In the genomic region with DNA sequence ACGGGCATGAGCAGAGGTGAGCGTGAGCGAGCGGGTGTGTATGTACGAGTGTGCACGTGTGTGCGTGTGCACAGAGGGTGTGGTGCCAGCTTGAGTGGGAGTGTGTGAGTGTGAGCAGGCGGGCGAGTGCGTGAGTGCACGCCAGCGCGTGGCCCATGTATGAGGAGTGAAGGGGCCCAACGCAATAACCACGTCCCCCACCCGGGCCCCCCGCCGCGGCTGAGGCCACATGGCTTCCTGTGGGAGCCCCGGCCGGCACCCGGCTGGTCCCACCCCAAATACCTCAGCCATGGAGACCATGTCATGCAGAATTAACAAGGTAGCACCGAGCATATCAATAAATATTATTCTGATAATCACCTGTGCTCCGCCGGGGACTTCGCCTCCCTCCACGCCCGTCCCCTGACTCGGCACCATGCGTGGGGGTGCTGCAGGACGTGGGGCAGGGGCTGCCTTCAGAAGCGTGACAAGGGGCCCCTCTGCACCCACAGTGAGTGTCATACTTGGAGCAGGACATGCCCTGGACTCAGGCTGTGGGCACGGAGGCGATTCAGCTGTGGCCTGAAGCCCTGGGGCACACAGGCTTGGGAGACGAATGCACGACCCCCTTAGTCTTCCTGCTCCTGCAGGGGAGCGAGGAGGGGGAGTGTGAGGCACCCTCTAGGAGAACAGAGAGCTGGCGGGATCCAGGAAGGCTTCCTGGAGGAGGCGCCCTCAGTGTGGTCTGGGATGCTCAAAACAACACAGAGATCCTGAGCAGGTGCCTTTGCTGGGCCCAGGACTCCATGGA, we compare ENCODE assay signal across 1 cellular context.
TF ChIP-seq lines count a peak whose summit lies in the region.

No MANE protein-coding gene starts in this region.

TF ChIP-seq in GM12878, 131 proteins besides CTCF, POLR2A, EP300 and RAD21:
- TF ChIP-seq, protein P1, sequence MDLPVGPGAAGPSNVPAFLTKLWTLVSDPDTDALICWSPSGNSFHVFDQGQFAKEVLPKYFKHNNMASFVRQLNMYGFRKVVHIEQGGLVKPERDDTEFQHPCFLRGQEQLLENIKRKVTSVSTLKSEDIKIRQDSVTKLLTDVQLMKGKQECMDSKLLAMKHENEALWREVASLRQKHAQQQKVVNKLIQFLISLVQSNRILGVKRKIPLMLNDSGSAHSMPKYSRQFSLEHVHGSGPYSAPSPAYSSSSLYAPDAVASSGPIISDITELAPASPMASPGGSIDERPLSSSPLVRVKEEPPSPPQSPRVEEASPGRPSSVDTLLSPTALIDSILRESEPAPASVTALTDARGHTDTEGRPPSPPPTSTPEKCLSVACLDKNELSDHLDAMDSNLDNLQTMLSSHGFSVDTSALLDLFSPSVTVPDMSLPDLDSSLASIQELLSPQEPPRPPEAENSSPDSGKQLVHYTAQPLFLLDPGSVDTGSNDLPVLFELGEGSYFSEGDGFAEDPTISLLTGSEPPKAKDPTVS (IDR thresholded peaks at IDR 0.05; ENCODE audit: low read depth, low read length) = no peak
- TF ChIP-seq, protein P2, sequence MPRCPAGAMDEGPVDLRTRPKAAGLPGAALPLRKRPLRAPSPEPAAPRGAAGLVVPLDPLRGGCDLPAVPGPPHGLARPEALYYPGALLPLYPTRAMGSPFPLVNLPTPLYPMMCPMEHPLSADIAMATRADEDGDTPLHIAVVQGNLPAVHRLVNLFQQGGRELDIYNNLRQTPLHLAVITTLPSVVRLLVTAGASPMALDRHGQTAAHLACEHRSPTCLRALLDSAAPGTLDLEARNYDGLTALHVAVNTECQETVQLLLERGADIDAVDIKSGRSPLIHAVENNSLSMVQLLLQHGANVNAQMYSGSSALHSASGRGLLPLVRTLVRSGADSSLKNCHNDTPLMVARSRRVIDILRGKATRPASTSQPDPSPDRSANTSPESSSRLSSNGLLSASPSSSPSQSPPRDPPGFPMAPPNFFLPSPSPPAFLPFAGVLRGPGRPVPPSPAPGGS (IDR thresholded peaks at IDR 0.05; ENCODE audit: borderline replicate concordance, insufficient read depth, low read depth, low read length, poor library complexity, severe bottlenecking) = peak; percentile 55
- TF ChIP-seq SUZ12 (IDR thresholded peaks at IDR 0.05; ENCODE audit: unreplicated experiment) = no peak
- no peak for TF ChIP-seq ZNF207 (IDR thresholded peaks at IDR 0.05; ENCODE audit: borderline replicate concordance)
- TF ChIP-seq RBBP5 (conservative IDR thresholded peaks at IDR 0.05) = no peak
- TF ChIP-seq NR2F1 (conservative IDR thresholded peaks at IDR 0.05) = no peak
- peak in 1 of 2 experiments; percentile 29; a peak in 1 of 4 replicates for TF ChIP-seq BHLHE40 (IDR thresholded peaks at IDR 0.05; ENCODE audit: borderline replicate concordance in 1 of 2, low read depth in 2 of 2, low read length in 1 of 2)
